19 cellular contexts compared by ENCODE assay signal in the genomic region with DNA sequence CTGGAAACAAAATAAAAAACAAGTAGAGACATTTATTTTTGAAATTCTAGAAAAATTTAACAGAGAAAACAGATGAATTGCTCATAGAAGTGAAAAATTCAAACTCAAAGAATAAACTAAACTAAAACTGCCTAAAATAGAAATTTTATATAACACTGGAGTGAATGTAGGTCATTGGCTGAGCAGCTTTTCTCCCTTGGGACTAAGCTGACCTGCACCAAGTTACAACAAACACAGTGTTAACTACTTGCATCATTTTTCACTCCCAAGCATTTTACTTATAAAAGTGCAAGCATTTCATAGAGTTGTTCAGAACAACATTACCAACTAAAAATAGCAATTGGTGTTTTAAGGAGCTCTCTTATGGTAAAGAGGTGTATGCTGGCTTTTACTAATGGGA.
"Had no signal": no experiment of that assay in that cellular context is flagged by ENCODE, and none has a peak within 500 bp of the region (broad histone marks: within the 10 kb centered on the region; RNA-seq: fewer than 3 reads in every experiment).

No MANE protein-coding gene starts in this region.

- H3K4me1 ChIP-seq: foreskin keratinocyte, uterus had no signal

- DNase-seq: activated CD4-positive, alpha-beta T cell treated with anti-CD3 and anti-CD28 coated beads for 1 hour; activated CD4-positive, alpha-beta T cell treated with anti-CD3 and anti-CD28 coated beads, Interleukin-2, amount 50 U/mL, for 48 hours; activated CD8-positive, alpha-beta memory T cell treated with anti-CD3 and anti-CD28 coated beads, Interleukin-2, amount 10 ng/mL, durations not matched to agents 7 days and 5 days; activated gamma-delta T cell treated with Interleukin-2 at 50 U/mL for 16 hours; activated naive CD8-positive, alpha-beta T cell treated with anti-CD3 and anti-CD28 coated beads for 36 hours; activated T-cell treated with anti-CD3 and anti-CD28 coated beads, Interleukin-2, amount 50 U/mL, for 4 hours; effector memory CD4-positive, alpha-beta T cell; foreskin keratinocyte; left colon; nephron progenitor cell; stimulated activated CD4-positive, alpha-beta T cell treated with anti-CD3 and anti-CD28 coated beads, Interleukin-15, amount 100 ng/mL, for 24 hours; stimulated activated CD4-positive, alpha-beta T cell treated with anti-CD3 and anti-CD28 coated beads, Interleukin-4, amount 100 ng/mL, for 4 hours; stimulated activated naive CD8-positive, alpha-beta T cell treated with anti-CD3 and anti-CD28 coated beads, Interleukin-15, amount 100 ng/mL, for 72 hours; T-cell; T1000; uterus had no signal

- H3K9me3 ChIP-seq: ascending aorta, uterus had no signal

- H3K27me3 ChIP-seq: ascending aorta, cardiac muscle cell, foreskin keratinocyte, uterus had no signal

- H3K27ac ChIP-seq: ascending aorta, cardiac muscle cell, epithelial cell of prostate, foreskin keratinocyte had no signal

- H3K4me3 ChIP-seq: ascending aorta, cardiac muscle cell, uterus had no signal

- ATAC-seq: activated CD8-positive, alpha-beta memory T cell treated with anti-CD3 and anti-CD28 coated beads, Interleukin-2, amount 10 ng/mL, durations not matched to agents 7 days and 5 days; activated T-cell treated with anti-CD3 and anti-CD28 coated beads, Interleukin-2, amount 50 U/mL, for 4 hours; foreskin keratinocyte; left colon; stimulated activated naive CD8-positive, alpha-beta T cell treated with anti-CD3 and anti-CD28 coated beads, Interleukin-15, amount 100 ng/mL, for 72 hours; T-cell had no signal

- H3K36me3 ChIP-seq: uterus had no signal
